8 cellular contexts compared by ENCODE assay signal in the genomic region with DNA sequence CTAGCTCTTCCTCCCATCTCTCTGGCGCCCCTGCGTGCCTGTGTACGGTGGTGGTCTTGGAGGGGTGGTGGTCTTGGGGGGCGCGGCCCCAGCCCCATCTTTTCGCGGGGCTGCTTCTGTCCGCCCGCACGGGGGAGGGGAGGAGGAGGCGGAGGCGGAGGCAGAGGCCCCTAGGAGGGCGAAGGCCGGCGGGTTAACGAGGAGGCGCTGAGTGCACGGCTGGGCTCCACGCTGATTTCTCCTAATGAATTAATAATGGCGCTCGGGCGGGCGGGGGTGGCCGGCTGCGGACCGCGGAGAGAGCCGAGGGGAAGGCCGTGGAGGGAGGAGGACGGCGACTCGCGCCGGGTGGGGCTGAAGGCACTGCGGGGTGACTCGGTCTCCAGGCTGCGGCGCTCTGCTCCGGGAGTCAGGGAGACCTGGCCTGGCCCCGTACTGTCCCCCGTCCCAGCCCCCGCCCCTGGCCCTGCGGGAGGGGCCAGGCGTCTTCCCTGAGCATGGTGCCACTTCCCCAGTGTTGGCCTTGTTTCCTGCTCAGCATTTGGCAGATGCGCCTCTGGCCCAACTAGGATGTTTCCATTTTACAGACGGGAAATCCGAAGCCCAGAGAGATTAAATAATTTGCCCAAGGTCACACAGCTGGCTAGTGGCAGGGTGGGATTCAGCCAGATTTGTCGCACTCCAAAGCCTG. TPM values are rescaled to one million over a fixed set of nuclear protein-coding genes. Genes with fewer than 3 reads are reported as not detected.
DNase-seq lines count a peak whose midpoint lies in the region; TF ChIP-seq lines count a peak whose summit lies in the region.

No MANE protein-coding gene starts in this region.

- TF ChIP-seq POLR2A in adrenal gland (IDR thresholded peaks at IDR 0.05) = no peak

- H3K4me3 ChIP-seq in adrenal gland (peak overlapping the region in 2 of 4 donors; percentile 18 to 52), iPS-11a (ENCODE audit: low read depth, low read length) (peak overlapping the region; percentile 54), skeletal muscle cell (ENCODE audit: low read depth, low read length) (peak overlapping the region; percentile 49)

- DNase-seq in AML-193 (lab: John Stamatoyannopoulos, UW) (peak; percentile 27 to 37), HFFc6 (no peak), adrenal gland (peak in 5 of 7 donors; percentile 46 to 56 (median 47)), skeletal muscle cell (ENCODE audit: low read depth) (no peak), DMS 273 treated with DMSO at 0.1 percent for 48 hours (lab: John Stamatoyannopoulos, UW) (no peak), activated gamma-delta T cell (lab: John Stamatoyannopoulos, UW) (no peak)
- DNase-seq in stimulated activated CD4-positive, alpha-beta T cell treated with anti-CD3 and anti-CD28 coated beads, Interleukin-2, amount 100 ng/mL, for 24 hours = no peak

- intact Hi-C loops in adrenal gland (cut with DNase I) = no loop called here

- no peak overlapping the region for H3K27ac Mint-ChIP-seq in HFFc6

- TF ChIP-seq CTCF in HFFc6 (IDR thresholded peaks at IDR 0.05) = no peak; the same call in 1 of the 2 replicates
- TF ChIP-seq CTCF in adrenal gland (IDR thresholded peaks at IDR 0.05) = no peak

- H3K4me3 Mint-ChIP-seq in HFFc6 = peak overlapping the region; percentile 78

- H3K27me3 Mint-ChIP-seq in HFFc6 (ENCODE audit: insufficient read depth) = peaks cover 14% of the 10 kb centered on the region

- no peaks in the 10 kb centered on the region for H3K9me3 Mint-ChIP-seq in HFFc6

- H3K4me1 ChIP-seq in adrenal gland (replicated peaks in 1 of 2) = peaks cover 0 to 8% of the 10 kb centered on the region in 2 donors

- H3K4me1 Mint-ChIP-seq in HFFc6 (ENCODE audit: low read depth) = no peaks in the 10 kb centered on the region

- H3K36me3 Mint-ChIP-seq in HFFc6 (ENCODE audit: low read depth) = no peaks in the 10 kb centered on the region

- no peaks in the 10 kb centered on the region for H3K9me3 ChIP-seq in adrenal gland (replicated peaks in 1 of 3)

- H3K36me3 ChIP-seq in adrenal gland (replicated peaks in 1 of 2) = no peaks in the 10 kb centered on the region

- WGBS in adrenal gland, 4 donors = 1 to 6% (median 4%) methylated on average over 13 to 46 of the region's 48 CpGs

- H3K27ac ChIP-seq in adrenal gland = peak overlapping the region in 1 of 5 donors; percentile 19

- peaks cover 8% of the 10 kb centered on the region for H3K27me3 ChIP-seq in adrenal gland

RNA-seq across cellular contexts. Expression of gene GAREM2, which starts 6.0 kb away (rescaled TPM):
- not detected for total RNA-seq in HFFc6 (2021; fragmentation: NEBNext Ultra II Directional; extraction: Animal tissue kit (Norgen Biotek cat#: 25700))
- 1 to 10 TPM in 7 of 8 donors, not detected in 1; 1.1 to 2.5 (median 1.7) TPM for total RNA-seq in adrenal gland
- 1 to 10 TPM in 1 of 3 donors, under 1 TPM in 2; 0.57 to 1.0 (median 0.77) TPM for polyA plus RNA-seq in adrenal gland

Comparison
In these comparisons a context has a peak if more than half of its experiments do, and no peak if none do; other contexts are left out.
1. DNase-seq: peak in AML-193 (2 of 2) and adrenal gland (5 of 7); none in HFFc6 (single experiment), skeletal muscle cell (single experiment), DMS 273 treated with DMSO at 0.1 percent for 48 hours (single experiment), stimulated activated CD4-positive, alpha-beta T cell treated with anti-CD3 and anti-CD28 coated beads, Interleukin-2, amount 100 ng/mL, for 24 hours (0 of 2) and activated gamma-delta T cell (single experiment).